In the genomic region with DNA sequence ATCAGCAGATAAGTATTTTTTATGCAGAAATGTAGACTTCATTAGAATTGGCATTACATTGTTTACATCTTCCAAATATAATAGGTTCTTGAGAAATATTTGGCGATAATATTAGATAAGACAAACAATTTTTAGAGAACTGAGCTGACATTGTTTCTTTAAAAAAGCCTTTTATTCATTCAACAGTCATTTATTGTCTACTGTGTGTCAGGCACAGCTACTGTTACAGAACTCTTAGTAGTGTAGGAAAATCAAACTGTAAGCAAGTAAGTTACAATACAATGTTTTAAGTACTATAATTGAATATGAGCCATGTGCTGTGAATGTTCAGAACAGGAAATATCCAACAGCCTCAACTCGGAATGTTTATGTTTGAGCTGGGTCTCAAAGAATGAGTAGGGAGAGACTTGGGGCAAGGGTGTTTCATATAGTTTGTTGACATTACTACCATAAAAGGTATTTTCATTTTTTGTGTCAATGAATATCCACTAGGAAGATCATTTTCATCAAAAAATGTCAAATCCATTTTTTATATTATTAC, we compare ENCODE assay signal across 11 cellular contexts.
DNase-seq lines count a peak whose midpoint lies in the region; ATAC-seq, FAIRE-seq and TF ChIP-seq lines count a peak whose summit lies in the region.
"Had no signal": no experiment of that assay in that cellular context is flagged by ENCODE, and none has a peak within 500 bp of the region (broad histone marks: within the 10 kb centered on the region; RNA-seq: fewer than 3 reads in every experiment).

No MANE protein-coding gene starts in this region.

- no peak for TF ChIP-seq CTCF in upper lobe of left lung (IDR thresholded peaks at IDR 0.05)

- POLR2A ChIA-PET in activated naive CD8-positive, alpha-beta T cell treated with anti-CD3 and anti-CD28 coated beads, Interleukin-2, amount 10 ng/mL, durations not matched to agents 7 days and 5 days (lab: Charles Lee) = interaction anchor here (3.4 kb wide), 1 partner anchor 113 kb away, joined by 29 read pairs; a partner anchor contains a TSS

- H3K9me3 ChIP-seq in upper lobe of left lung = no peaks in the 10 kb centered on the region
- H3K9me3 ChIP-seq: prostate gland had no signal

- H3K4me3 Mint-ChIP-seq in stimulated activated naive CD8-positive, alpha-beta T cell treated with anti-CD3 and anti-CD28 coated beads, Interleukin-15, Interleukin-2, amounts not matched to agents 100 ng/mL and 50 ng/mL, for 24 hours = peak overlapping the region; percentile 14
- no peak overlapping the region for H3K4me3 Mint-ChIP-seq in activated naive CD8-positive, alpha-beta T cell treated with anti-CD3 and anti-CD28 coated beads, Interleukin-2, amount 10 ng/mL, durations not matched to agents 7 days and 5 days

- H3K27me3 ChIP-seq in layer of hippocampus (ENCODE audit: control insufficient read depth, insufficient read depth, low read length) = no peaks in the 10 kb centered on the region
- H3K27me3 ChIP-seq in upper lobe of left lung = no peaks in the 10 kb centered on the region

- 29 to 36% methylated on average over 2 of the region's 2 CpGs for WGBS in upper lobe of left lung, 2 donors

- no peak for DNase-seq in stimulated activated naive CD8-positive, alpha-beta T cell treated with anti-CD3 and anti-CD28 coated beads, Interleukin-15, Interleukin-2, amounts not matched to agents 100 U/mL and 50 U/mL, for 24 hours
- DNase-seq in activated naive CD8-positive, alpha-beta T cell treated with anti-CD3 and anti-CD28 coated beads, Interleukin-2, amount 10 ng/mL, durations not matched to agents 7 days and 5 days = no peak
- no peak for DNase-seq in upper lobe of left lung
- no peak for DNase-seq in OCI-M1 (lab: John Stamatoyannopoulos, UW)
- no peak for DNase-seq in HTR-8/SVneo (ENCODE audit: insufficient read length, low spot score)
- DNase-seq: GM23248, NCI-H1105 had no signal

- no peaks in the 10 kb centered on the region for H3K9me3 Mint-ChIP-seq in stimulated activated naive CD8-positive, alpha-beta T cell treated with anti-CD3 and anti-CD28 coated beads, Interleukin-15, Interleukin-2, amounts not matched to agents 100 ng/mL and 50 ng/mL, for 24 hours
- no peaks in the 10 kb centered on the region for H3K9me3 Mint-ChIP-seq in activated naive CD8-positive, alpha-beta T cell treated with anti-CD3 and anti-CD28 coated beads, Interleukin-2, amount 10 ng/mL, durations not matched to agents 7 days and 5 days

- H3K27ac ChIP-seq in layer of hippocampus (ENCODE audit: low read depth, low read length) = peak overlapping the region; percentile 80
- H3K27ac ChIP-seq in upper lobe of left lung = peak overlapping the region in 3 of 4 donors; percentile 63 to 79 (median 72)
- H3K27ac ChIP-seq: GM23248, prostate gland had no signal

- TF ChIP-seq POLR2A in upper lobe of left lung (IDR thresholded peaks at IDR 0.05) = no peak

- H3K27me3 Mint-ChIP-seq in stimulated activated naive CD8-positive, alpha-beta T cell treated with anti-CD3 and anti-CD28 coated beads, Interleukin-15, Interleukin-2, amounts not matched to agents 100 ng/mL and 50 ng/mL, for 24 hours = no peaks in the 10 kb centered on the region
- H3K27me3 Mint-ChIP-seq in activated naive CD8-positive, alpha-beta T cell treated with anti-CD3 and anti-CD28 coated beads, Interleukin-2, amount 10 ng/mL, durations not matched to agents 7 days and 5 days = no peaks in the 10 kb centered on the region

- peak overlapping the region; percentile 98 for H3K27ac Mint-ChIP-seq in stimulated activated naive CD8-positive, alpha-beta T cell treated with anti-CD3 and anti-CD28 coated beads, Interleukin-15, Interleukin-2, amounts not matched to agents 100 ng/mL and 50 ng/mL, for 24 hours
- peak overlapping the region; percentile 60 for H3K27ac Mint-ChIP-seq in activated naive CD8-positive, alpha-beta T cell treated with anti-CD3 and anti-CD28 coated beads, Interleukin-2, amount 10 ng/mL, durations not matched to agents 7 days and 5 days

- no peak for TF ChIP-seq EP300 in upper lobe of left lung (IDR thresholded peaks at IDR 0.05)

- no peak for FAIRE-seq in HTR-8/SVneo (lab: Jason Lieb, UNC)

- H3K4me1 ChIP-seq in upper lobe of left lung = peaks cover 45 to 56% (median 52%) of the 10 kb centered on the region in 4 donors
- H3K4me1 ChIP-seq: prostate gland had no signal

- H3K4me1 Mint-ChIP-seq in stimulated activated naive CD8-positive, alpha-beta T cell treated with anti-CD3 and anti-CD28 coated beads, Interleukin-15, Interleukin-2, amounts not matched to agents 100 ng/mL and 50 ng/mL, for 24 hours (ENCODE audit: low read depth) = peaks cover 98% of the 10 kb centered on the region
- H3K4me1 Mint-ChIP-seq in activated naive CD8-positive, alpha-beta T cell treated with anti-CD3 and anti-CD28 coated beads, Interleukin-2, amount 10 ng/mL, durations not matched to agents 7 days and 5 days = peaks cover 64% of the 10 kb centered on the region

- no peak for ATAC-seq in stimulated activated naive CD8-positive, alpha-beta T cell treated with anti-CD3 and anti-CD28 coated beads, Interleukin-15, Interleukin-2, amounts not matched to agents 100 U/mL and 50 U/mL, for 24 hours
- ATAC-seq in activated naive CD8-positive, alpha-beta T cell treated with anti-CD3 and anti-CD28 coated beads, Interleukin-2, amount 10 ng/mL, durations not matched to agents 7 days and 5 days (ENCODE audit: low read depth) = no peak
- no peak for ATAC-seq in upper lobe of left lung (ENCODE audit: low FRiP score in 2 of 2)
- ATAC-seq in HG03196 (IDR thresholded peaks at IDR 0.05; ENCODE audit: unreplicated experiment) = no peak

- H3K36me3 Mint-ChIP-seq in stimulated activated naive CD8-positive, alpha-beta T cell treated with anti-CD3 and anti-CD28 coated beads, Interleukin-15, Interleukin-2, amounts not matched to agents 100 ng/mL and 50 ng/mL, for 24 hours (ENCODE audit: low read depth) = peaks cover 32% of the 10 kb centered on the region
- H3K36me3 Mint-ChIP-seq in activated naive CD8-positive, alpha-beta T cell treated with anti-CD3 and anti-CD28 coated beads, Interleukin-2, amount 10 ng/mL, durations not matched to agents 7 days and 5 days = peaks cover 19% of the 10 kb centered on the region

- no peak overlapping the region for H3K4me3 ChIP-seq in upper lobe of left lung
- H3K4me3 ChIP-seq: GM23248, prostate gland had no signal

- no peaks in the 10 kb centered on the region for H3K36me3 ChIP-seq in upper lobe of left lung
- H3K36me3 ChIP-seq: prostate gland had no signal
